Comparison of ENCODE assay signal across 24 cellular contexts in the genomic region with DNA sequence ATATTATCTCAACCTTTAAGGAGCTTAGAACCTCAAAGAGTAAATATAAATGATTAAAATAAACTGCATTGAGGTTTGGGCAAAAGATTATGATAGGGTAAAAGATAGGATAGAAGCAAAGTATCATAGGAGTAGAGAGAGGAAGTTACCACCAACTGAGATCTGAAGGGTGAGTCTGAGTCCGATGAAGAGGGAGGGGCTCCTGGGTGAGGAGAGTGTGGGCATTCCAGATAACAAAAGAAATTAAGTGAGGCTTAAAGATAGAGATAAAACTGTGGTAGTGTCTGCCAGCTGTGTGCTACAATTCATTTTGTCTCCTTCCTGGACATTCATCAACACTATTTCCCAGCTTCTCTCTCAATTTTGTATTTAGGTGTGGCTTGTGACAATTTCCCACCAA.
"Had no signal": no experiment of that assay in that cellular context is flagged by ENCODE, and none has a peak within 500 bp of the region (broad histone marks: within the 10 kb centered on the region; RNA-seq: fewer than 3 reads in every experiment).

No MANE protein-coding gene starts in this region.

- H3K27me3 ChIP-seq: ascending aorta, MG63 had no signal

- H3K4me2 ChIP-seq: PC-9 had no signal

- H3K4me1 ChIP-seq: ascending aorta had no signal

- H3K4me1 Mint-ChIP-seq: activated CD4-positive, alpha-beta memory T cell treated with anti-CD3 and anti-CD28 coated beads, Interleukin-2, amount 10 ng/mL, durations not matched to agents 7 days and 5 days; activated CD4-positive, alpha-beta T cell treated with anti-CD3 and anti-CD28 coated beads for 36 hours; activated naive CD8-positive, alpha-beta T cell treated with anti-CD3 and anti-CD28 coated beads, Interleukin-2, amount 50 U/mL, for 24 hours had no signal

- H3K27ac Mint-ChIP-seq: activated CD4-positive, alpha-beta memory T cell treated with anti-CD3 and anti-CD28 coated beads, Interleukin-2, amount 10 ng/mL, durations not matched to agents 7 days and 5 days; activated CD4-positive, alpha-beta T cell treated with anti-CD3 and anti-CD28 coated beads for 36 hours; activated naive CD4-positive, alpha-beta T cell treated with anti-CD3 and anti-CD28 coated beads, Interleukin-2, amount 50 U/mL, for 72 hours; activated naive CD8-positive, alpha-beta T cell treated with anti-CD3 and anti-CD28 coated beads, Interleukin-2, amount 50 U/mL, for 24 hours; activated T-cell treated with anti-CD3 and anti-CD28 coated beads, Interleukin-2, amount 50 U/mL, for 72 hours; brain; T-helper 1 cell treated with Interleukin-12 subunit alpha and Interleukin-12 subunit beta and Interleukin-4 antibody, amounts not matched to agents 30 μg/mL and 1 μg/mL, for 36 hours had no signal

- ATAC-seq: activated CD4-positive, alpha-beta T cell treated with anti-CD3 and anti-CD28 coated beads for 36 hours; activated naive CD4-positive, alpha-beta T cell treated with anti-CD3 and anti-CD28 coated beads, Interleukin-2, amount 50 U/mL, for 72 hours; activated naive CD8-positive, alpha-beta T cell treated with anti-CD3 and anti-CD28 coated beads, Interleukin-2, amount 50 U/mL, for 24 hours; activated T-cell treated with anti-CD3 and anti-CD28 coated beads, Interleukin-2, amount 50 U/mL, for 72 hours had no signal

- H3K4me3 Mint-ChIP-seq: activated CD4-positive, alpha-beta memory T cell treated with anti-CD3 and anti-CD28 coated beads, Interleukin-2, amount 10 ng/mL, durations not matched to agents 7 days and 5 days; activated CD4-positive, alpha-beta T cell treated with anti-CD3 and anti-CD28 coated beads for 36 hours; activated naive CD8-positive, alpha-beta T cell treated with anti-CD3 and anti-CD28 coated beads, Interleukin-2, amount 50 U/mL, for 24 hours; activated T-cell treated with anti-CD3 and anti-CD28 coated beads, Interleukin-2, amount 50 U/mL, for 72 hours; brain; T-helper 1 cell treated with Interleukin-12 subunit alpha and Interleukin-12 subunit beta and Interleukin-4 antibody, amounts not matched to agents 30 μg/mL and 1 μg/mL, for 36 hours had no signal

- H3K36me3 Mint-ChIP-seq: activated naive CD4-positive, alpha-beta T cell treated with anti-CD3 and anti-CD28 coated beads, Interleukin-2, amount 50 U/mL, for 72 hours; brain had no signal

- H3K27ac ChIP-seq: ascending aorta, PC-9, WERI-Rb-1 had no signal

- H3K4me3 ChIP-seq: ascending aorta, MG63, PC-9 had no signal

- DNase-seq: activated CD4-positive, alpha-beta memory T cell treated with anti-CD3 and anti-CD28 coated beads, Interleukin-2, amount 10 ng/mL, durations not matched to agents 7 days and 5 days; activated CD4-positive, alpha-beta T cell treated with anti-CD3 and anti-CD28 coated beads for 36 hours; activated CD4-positive, alpha-beta T cell treated with anti-CD3 and anti-CD28 coated beads, Interleukin-2, amount 50 U/mL, for 1 hour; activated CD8-positive, alpha-beta memory T cell treated with anti-CD3 and anti-CD28 coated beads, Interleukin-2, amount 50 U/mL, for 4 hours; activated naive CD8-positive, alpha-beta T cell treated with anti-CD3 and anti-CD28 coated beads, Interleukin-2, amount 50 U/mL, for 24 hours; activated T-cell treated with anti-CD3 and anti-CD28 coated beads, Interleukin-2, amount 50 U/mL, for 72 hours; amniotic stem cell; MG63; MV-4-11; NCI-H1092 treated with DMSO at 0.1 percent for 48 hours; NCI-H1417 treated with DMSO at 0.1 percent for 48 hours; NCI-H1694; NCI-H2029; NCI-H2107; NCI-H2171 treated with DMSO at 0.1 percent for 48 hours; NCI-H510A treated with DMSO at 0.1 percent for 48 hours; NCI-H69; PC-9; SHP77 treated with DMSO at 0.1 percent for 48 hours; WERI-Rb-1 had no signal

- H3K9me3 Mint-ChIP-seq: activated CD4-positive, alpha-beta memory T cell treated with anti-CD3 and anti-CD28 coated beads, Interleukin-2, amount 10 ng/mL, durations not matched to agents 7 days and 5 days; T-helper 1 cell treated with Interleukin-12 subunit alpha and Interleukin-12 subunit beta and Interleukin-4 antibody, amounts not matched to agents 30 μg/mL and 1 μg/mL, for 36 hours had no signal

- H3K36me3 ChIP-seq: ascending aorta, MG63, WERI-Rb-1 had no signal

- H3K27me3 Mint-ChIP-seq: activated CD4-positive, alpha-beta memory T cell treated with anti-CD3 and anti-CD28 coated beads, Interleukin-2, amount 10 ng/mL, durations not matched to agents 7 days and 5 days; activated CD4-positive, alpha-beta T cell treated with anti-CD3 and anti-CD28 coated beads for 36 hours; activated naive CD8-positive, alpha-beta T cell treated with anti-CD3 and anti-CD28 coated beads, Interleukin-2, amount 50 U/mL, for 24 hours had no signal
